ENCODE assay signal across 10 cellular contexts in the genomic region with DNA sequence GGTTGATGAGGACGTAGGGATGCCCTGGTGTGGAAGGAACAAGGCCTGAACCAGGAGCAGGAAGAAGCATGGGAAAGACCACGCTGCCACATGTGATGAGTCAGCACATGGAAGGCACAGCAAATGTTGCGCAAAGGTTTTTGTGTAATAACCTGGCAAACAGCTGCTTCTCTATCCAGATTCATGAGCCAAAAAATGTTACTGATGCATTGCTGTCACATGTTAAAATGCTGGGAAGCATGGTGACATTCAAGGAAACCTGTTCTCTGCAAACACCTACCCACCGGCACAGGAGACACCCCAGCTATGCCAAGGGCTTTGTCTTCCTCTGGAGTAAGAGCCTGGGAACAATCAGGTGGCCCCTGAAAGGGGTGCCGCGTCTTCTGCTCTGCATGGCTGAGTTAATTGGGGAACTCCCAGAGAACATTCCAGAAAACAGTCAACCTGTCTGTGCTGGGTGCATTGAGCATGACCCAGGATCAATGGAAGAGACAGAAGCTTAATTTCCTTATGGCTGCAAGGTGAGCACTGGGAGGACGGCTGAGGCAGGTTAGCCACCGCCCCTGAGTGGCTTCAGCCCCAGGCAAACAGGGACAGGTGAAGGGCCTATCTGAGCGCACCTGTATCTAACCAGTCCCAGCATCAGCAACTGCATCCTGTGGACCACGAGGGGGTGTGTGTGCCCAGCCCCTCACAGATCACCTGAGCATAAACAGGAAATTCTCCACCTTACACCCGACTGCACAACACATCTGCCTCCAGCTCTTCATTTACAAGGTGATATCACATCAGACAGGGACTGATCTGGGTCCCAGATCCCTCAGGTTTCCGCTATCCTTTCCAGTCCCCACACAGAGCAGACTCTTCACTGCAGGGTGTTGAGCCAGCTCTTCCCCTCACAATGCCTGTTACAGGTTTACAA.
DNase-seq lines count a peak whose midpoint lies in the region; ATAC-seq and TF ChIP-seq lines count a peak whose summit lies in the region.
"Had no signal": no experiment of that assay in that cellular context is flagged by ENCODE, and none has a peak within 500 bp of the region (broad histone marks: within the 10 kb centered on the region; RNA-seq: fewer than 3 reads in every experiment).

No MANE protein-coding gene starts in this region.

- H3K9me3 ChIP-seq in OCI-LY7 (ENCODE audit: low read length) = no peaks in the 10 kb centered on the region
- H3K9me3 ChIP-seq: upper lobe of left lung had no signal

- DNase-seq in activated gamma-delta T cell treated with Interleukin-2 at 50 U/mL for 16 hours = peak; percentile 23
- no peak for DNase-seq in activated gamma-delta T cell (lab: John Stamatoyannopoulos, UW)
- DNase-seq in OCI-LY7 (ENCODE audit: low spot score) = peak; percentile 68
- peak; percentile 93 for DNase-seq in fibroblast of gingiva (ENCODE audit: low read depth)
- no peak for DNase-seq in stimulated activated naive B cell treated with anti-CD40 and anti-IgM and Interleukin-4, amounts not matched to agents 10 μg/mL and 1 μg/mL and 100 μg/mL, for 72 hours
- DNase-seq in NCI-H187 (lab: John Stamatoyannopoulos, UW) = no peak
- no peak for DNase-seq in medulla oblongata (ENCODE audit: extremely low spot score)
- DNase-seq: NCI-H2081 treated with DMSO at 0.1 percent for 48 hours had no signal

- TF ChIP-seq CTCF in OCI-LY7 (conservative IDR thresholded peaks at IDR 0.05; ENCODE audit: low read length) = no peak

- CTCF ChIA-PET in OCI-LY7 (lab: Charles Lee; ENCODE audit: unreplicated experiment) = interaction anchor here (0.7 to 2.2 kb wide), 13 partner anchors 8 to 201 kb away, joined by 3 to 9 read pairs (median 3); no protein-coding TSS in a partner anchor

- H3K4me3 ChIP-seq in OCI-LY7 (ENCODE audit: low read depth, low read length, poor library complexity, severe bottlenecking) = peak overlapping the region; percentile 7
- H3K4me3 ChIP-seq: upper lobe of left lung had no signal

- POLR2A ChIA-PET in OCI-LY7 (lab: Charles Lee) = interaction anchor here (0.9 to 1.6 kb wide), 2 partner anchors 31 to 131 kb away, joined by 4 read pairs; no protein-coding TSS in a partner anchor

- peak; percentile 16 to 26 for ATAC-seq in stimulated activated naive B cell treated with anti-CD40 and anti-IgM and Interleukin-4, amounts not matched to agents 10 μg/mL and 1 μg/mL and 100 μg/mL, for 72 hours (replicated peaks)
- ATAC-seq in HG03097 (IDR thresholded peaks at IDR 0.05; ENCODE audit: low FRiP score, unreplicated experiment) = no peak

- H3K36me3 Mint-ChIP-seq in stimulated activated naive B cell treated with anti-CD40 and anti-IgM and Interleukin-4, amounts not matched to agents 10 μg/mL and 1 μg/mL and 100 μg/mL, for 72 hours = no peaks in the 10 kb centered on the region

- H2AFZ ChIP-seq in OCI-LY7 (ENCODE audit: low read length) = peak overlapping the region; percentile 71; the same call in 1 of the 2 replicates

- H3K79me2 ChIP-seq in OCI-LY7 (ENCODE audit: insufficient read depth, low read depth, low read length) = no peaks in the 10 kb centered on the region

- H3K27ac ChIP-seq in OCI-LY7 (ENCODE audit: low read depth, low read length, poor library complexity, severe bottlenecking) = peak overlapping the region; percentile 33
- H3K27ac ChIP-seq: upper lobe of left lung had no signal

- H3K4me1 ChIP-seq in OCI-LY7 (ENCODE audit: insufficient read depth, low read length, poor library complexity, severe bottlenecking) = peaks cover 24% of the 10 kb centered on the region

- peak overlapping the region; percentile 65 for H3K4me2 ChIP-seq in OCI-LY7 (ENCODE audit: low read length)

- H3K4me3 Mint-ChIP-seq in stimulated activated naive B cell treated with anti-CD40 and anti-IgM and Interleukin-4, amounts not matched to agents 10 μg/mL and 1 μg/mL and 100 μg/mL, for 72 hours = no peak overlapping the region

- peaks cover 0 to 4% of the 10 kb centered on the region in 2 donors for H3K27me3 Mint-ChIP-seq in stimulated activated naive B cell treated with anti-CD40 and anti-IgM and Interleukin-4, amounts not matched to agents 10 μg/mL and 1 μg/mL and 100 μg/mL, for 72 hours

- no TSS peak for BruUV-seq in OCI-LY7 (replicated peaks; lab: Mats Ljungman, UMichigan)

- peaks cover 15 to 19% of the 10 kb centered on the region in 2 donors for H3K4me1 Mint-ChIP-seq in stimulated activated naive B cell treated with anti-CD40 and anti-IgM and Interleukin-4, amounts not matched to agents 10 μg/mL and 1 μg/mL and 100 μg/mL, for 72 hours

- H3K27ac Mint-ChIP-seq in stimulated activated naive B cell treated with anti-CD40 and anti-IgM and Interleukin-4, amounts not matched to agents 10 μg/mL and 1 μg/mL and 100 μg/mL, for 72 hours = peak overlapping the region; percentile 60

- H3K9me3 Mint-ChIP-seq in stimulated activated naive B cell treated with anti-CD40 and anti-IgM and Interleukin-4, amounts not matched to agents 10 μg/mL and 1 μg/mL and 100 μg/mL, for 72 hours = no peaks in the 10 kb centered on the region

- no peaks in the 10 kb centered on the region for H3K9me2 ChIP-seq in OCI-LY7 (ENCODE audit: insufficient read depth, low read length)

- no peaks in the 10 kb centered on the region for H3K36me3 ChIP-seq in OCI-LY7 (ENCODE audit: insufficient read depth, low read length)
- H3K36me3 ChIP-seq: upper lobe of left lung had no signal

- intact Hi-C loops in OCI-LY7 (cut with micrococcal nuclease; ENCODE audit: unreplicated experiment) = loop anchor here (5.0 kb wide), 1 partner anchor 204 kb away; no protein-coding TSS in a partner anchor

- no peaks in the 10 kb centered on the region for H4K20me1 ChIP-seq in OCI-LY7 (ENCODE audit: insufficient read depth, low read length)

Comparison
In these comparisons a context has a peak if more than half of its experiments do, and no peak if none do; other contexts are left out.
1. DNase-seq: peak in activated gamma-delta T cell treated with Interleukin-2 at 50 U/mL for 16 hours (single experiment), OCI-LY7 (single experiment) and fibroblast of gingiva (single experiment); none in activated gamma-delta T cell (single experiment), stimulated activated naive B cell treated with anti-CD40 and anti-IgM and Interleukin-4, amounts not matched to agents 10 μg/mL and 1 μg/mL and 100 μg/mL, for 72 hours (single experiment), NCI-H187 (0 of 2) and medulla oblongata (single experiment).